24 cellular contexts compared by ENCODE assay signal in the genomic region with DNA sequence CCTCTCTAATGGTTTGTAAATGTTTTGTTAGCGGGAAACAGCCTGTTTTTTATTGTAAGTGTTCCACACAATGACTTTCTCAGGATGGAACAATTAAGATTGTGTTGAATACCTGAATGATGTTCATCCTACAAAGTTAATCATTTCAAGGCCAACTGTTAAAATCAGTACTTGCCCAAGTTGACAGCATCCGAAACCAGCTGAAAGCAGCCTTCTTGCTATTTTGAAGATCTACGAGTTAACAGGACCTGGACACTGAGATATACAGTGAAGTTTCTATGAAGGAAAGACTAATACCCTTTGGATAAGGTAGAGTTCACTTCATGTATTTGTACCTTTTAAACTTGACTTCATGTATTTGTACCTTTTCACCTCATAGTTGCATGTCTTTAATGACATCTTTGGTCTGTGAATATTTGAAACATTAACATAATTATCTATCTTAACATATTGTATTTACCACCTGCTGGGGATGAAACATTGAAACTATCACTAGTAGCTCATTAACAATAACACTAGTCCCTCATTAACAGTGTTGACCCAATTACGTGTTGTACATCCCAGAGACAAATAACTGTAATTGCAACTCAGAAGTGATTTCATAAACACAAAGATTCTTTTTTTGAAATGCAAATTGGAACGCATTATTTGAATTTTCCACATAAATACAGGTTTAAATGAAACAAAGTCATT.
"Had no signal": no experiment of that assay in that cellular context is flagged by ENCODE, and none has a peak within 500 bp of the region (broad histone marks: within the 10 kb centered on the region; RNA-seq: fewer than 3 reads in every experiment).

No MANE protein-coding gene starts in this region.

- ATAC-seq: activated T-helper 17 cell treated with anti-CD3 and anti-CD28 coated beads, Interleukin-2, amount 50 U/mL, for 72 hours; left lobe of liver; natural killer cell; right lobe of liver; upper lobe of right lung had no signal

- H3K27me3 ChIP-seq: cardiac muscle cell, neutrophil, right lobe of liver, upper lobe of right lung had no signal

- H3K9me3 ChIP-seq: neutrophil, right lobe of liver, thoracic aorta, upper lobe of right lung had no signal

- H3K4me3 ChIP-seq: cardiac muscle cell, lung, right lobe of liver, thoracic aorta, upper lobe of right lung had no signal

- H3K4me1 ChIP-seq: parathyroid adenoma, right lobe of liver, upper lobe of right lung had no signal

- H3K36me3 ChIP-seq: cardiac muscle cell, neutrophil, right lobe of liver, thoracic aorta, upper lobe of right lung had no signal

- DNase-seq: activated B cell treated with CpG ODN at 0.5 μM for 24 hours; activated CD4-positive, alpha-beta memory T cell treated with anti-CD3 and anti-CD28 coated beads, Interleukin-2, amount 10 ng/mL, durations not matched to agents 7 days and 5 days; activated CD4-positive, alpha-beta T cell treated with anti-CD3 and anti-CD28 coated beads for 48 hours; activated naive CD4-positive, alpha-beta T cell; activated naive CD8-positive, alpha-beta T cell treated with anti-CD3 and anti-CD28 coated beads for 36 hours; activated T-cell treated with anti-CD3 and anti-CD28 coated beads, Interleukin-2, amount 50 U/mL, for 1 hour; amygdala; foreskin fibroblast; glutamatergic neuron; hypothalamus; natural killer cell; right lobe of liver; small intestine; stimulated activated CD4-positive, alpha-beta T cell treated with anti-CD3 and anti-CD28 coated beads, Interleukin-15, amount 100 ng/mL, for 24 hours; stimulated activated CD4-positive, alpha-beta T cell treated with anti-CD3 and anti-CD28 coated beads, Interleukin-2, amount 100 ng/mL, for 48 hours; T-helper 9 cell; upper lobe of right lung had no signal
